12 cellular contexts compared by ENCODE assay signal in the genomic region with DNA sequence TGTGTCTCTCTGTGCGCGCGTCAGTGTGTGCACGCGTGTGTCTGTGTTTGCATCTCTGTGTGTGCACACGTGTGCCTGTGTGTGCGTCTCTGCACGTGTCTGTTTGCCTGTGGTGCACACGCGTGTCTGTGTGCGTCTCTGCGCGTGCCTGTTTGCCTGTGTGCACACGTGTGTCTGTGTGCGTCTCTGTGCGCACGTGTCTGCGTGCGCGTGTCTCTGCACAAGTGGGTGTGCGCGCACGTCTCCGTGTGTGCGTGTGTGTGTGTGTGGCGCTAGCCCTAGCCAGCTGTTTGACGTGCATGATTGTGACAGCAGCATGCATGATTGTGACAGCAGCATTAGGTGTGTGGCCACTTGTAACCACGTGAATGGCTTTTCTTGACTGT. TPM values are rescaled to one million over a fixed set of nuclear protein-coding genes. Genes with fewer than 3 reads are reported as not detected.
DNase-seq lines count a peak whose midpoint lies in the region; ATAC-seq and TF ChIP-seq lines count a peak whose summit lies in the region.
"Had no signal": no experiment of that assay in that cellular context is flagged by ENCODE, and none has a peak within 500 bp of the region (broad histone marks: within the 10 kb centered on the region; RNA-seq: fewer than 3 reads in every experiment).

No MANE protein-coding gene starts in this region.

- no peak overlapping the region for H2AK5ac ChIP-seq in IMR-90 (ENCODE audit: low read depth, low read length)

- WGBS in IMR-90 (ENCODE audit: extremely low coverage in 2 of 2, insufficient read length in 1 of 2), 2 experiments: 19% methylated on average over 3 of the region's 28 CpGs; no CpG with 5 or more reads in 1 of the 2 experiments

- H3K4me3 ChIP-seq in ACC112 (ENCODE audit: low read depth, low read length) (peak overlapping the region; percentile 69), IMR-90 (ENCODE audit: insufficient read depth, low read depth, low read length) (peak overlapping the region; percentile 38; the same call in 1 of the 2 replicates)
- H3K4me3 ChIP-seq: PC-9 had no signal

- H3K27me3 Mint-ChIP-seq in immature natural killer cell (ENCODE audit: low read depth in 3 of 3): peaks cover 0 to 3% (median 3%) of the 10 kb centered on the region in 3 donors

- peaks cover 18% of the 10 kb centered on the region; the same call in 1 of the 2 replicates for H3K27me3 ChIP-seq in ACC112 (ENCODE audit: insufficient read depth, low read length)
- H3K27me3 ChIP-seq in IMR-90 (ENCODE audit: control insufficient read depth, insufficient read depth, low read length): peaks cover 7% of the 10 kb centered on the region

- H4K5ac ChIP-seq in IMR-90 (ENCODE audit: low read depth, low read length): no peak overlapping the region

- peaks cover 2% of the 10 kb centered on the region; the same call in 1 of the 2 replicates for H3K9me3 ChIP-seq in IMR-90 (ENCODE audit: control insufficient read depth, insufficient read depth, low read length)
- H3K9me3 ChIP-seq: Caco-2 had no signal

- peak overlapping the region; percentile 90; the same call in 1 of the 2 replicates for H3K4me2 ChIP-seq in IMR-90 (ENCODE audit: low read depth, low read length)
- H3K4me2 ChIP-seq: PC-9 had no signal

- H3K79me2 ChIP-seq in ACC112 (ENCODE audit: control insufficient read depth, insufficient read depth, low read length, unreplicated experiment): no peaks in the 10 kb centered on the region

- DNase-seq in IMR-90 (no peak), fibroblast of gingiva (ENCODE audit: low read depth) (peak; percentile 40), occipital lobe (lab: John Stamatoyannopoulos, UW) (peak; percentile 21), immature natural killer cell (no peak), NCI-H510A (lab: John Stamatoyannopoulos, UW) (no peak)
- no peak for DNase-seq in stimulated activated CD4-positive, alpha-beta T cell treated with anti-CD3 and anti-CD28 coated beads, Interleukin-4, amount 100 ng/mL, for 1 hour
- DNase-seq: activated naive CD4-positive, alpha-beta T cell treated with anti-CD3 and anti-CD28 coated beads, Interleukin-2, amount 10 ng/mL, durations not matched to agents 7 days and 5 days; Caco-2; PC-9; stimulated activated naive CD8-positive, alpha-beta T cell treated with anti-CD3 and anti-CD28 coated beads, Interleukin-15, Interleukin-2, amounts not matched to agents 100 U/mL and 50 U/mL, for 24 hours had no signal

- H3K4me1 ChIP-seq in ACC112 (ENCODE audit: control insufficient read depth, insufficient read depth, low read length, unreplicated experiment) (no peaks in the 10 kb centered on the region), IMR-90 (ENCODE audit: control insufficient read depth, insufficient read depth, low read length) (no peaks in the 10 kb centered on the region)
- H3K4me1 ChIP-seq: Caco-2 had no signal

- dilution Hi-C loops in IMR-90 (cut with HindIII; ENCODE audit: low sequenced_read_pairs, unreplicated experiment): no loop called here

- no TSS peak for BruUV-seq in IMR-90 (replicated peaks; lab: Mats Ljungman, UMichigan)

- peaks cover 17 to 54% (median 48%) of the 10 kb centered on the region in 6 donors for H3K9me3 Mint-ChIP-seq in immature natural killer cell

- H2AK9ac ChIP-seq in IMR-90 (replicated peaks; ENCODE audit: low read depth, low read length, poor library complexity): no peak overlapping the region

- H2BK20ac ChIP-seq in IMR-90 (ENCODE audit: low read depth, low read length): no peak overlapping the region

- H3K27ac Mint-ChIP-seq in immature natural killer cell: no peak overlapping the region
- H3K27ac Mint-ChIP-seq: activated naive CD4-positive, alpha-beta T cell treated with anti-CD3 and anti-CD28 coated beads, Interleukin-2, amount 10 ng/mL, durations not matched to agents 7 days and 5 days had no signal

- CTCF ChIA-PET in IMR-90 (lab: Yijun Ruan, JAX): no interaction called here

- no peak for TF ChIP-seq RAD21 in IMR-90 (IDR thresholded peaks at IDR 0.05; ENCODE audit: low read length)

- no peak overlapping the region for H3K4ac ChIP-seq in IMR-90 (ENCODE audit: low read depth, low read length)

- no peak overlapping the region for H3K56ac ChIP-seq in IMR-90 (ENCODE audit: extremely low read depth, insufficient read depth, low read length)

- peak overlapping the region in 2 of 5 donors; percentile 26 to 64 for H3K4me3 Mint-ChIP-seq in immature natural killer cell
- H3K4me3 Mint-ChIP-seq: activated naive CD4-positive, alpha-beta T cell treated with anti-CD3 and anti-CD28 coated beads, Interleukin-2, amount 10 ng/mL, durations not matched to agents 7 days and 5 days had no signal

- no peak overlapping the region for H3K14ac ChIP-seq in IMR-90 (replicated peaks; ENCODE audit: low read depth, low read length)

- H3K36me3 ChIP-seq in ACC112 (ENCODE audit: insufficient read depth, low read length): no peaks in the 10 kb centered on the region
- no peaks in the 10 kb centered on the region for H3K36me3 ChIP-seq in IMR-90 (ENCODE audit: control insufficient read depth, insufficient read depth, low read length)

- no peak overlapping the region for H4K8ac ChIP-seq in IMR-90 (ENCODE audit: low read depth in 2 of 2, low read length in 2 of 2)

- ATAC-seq in IMR-90 (ENCODE audit: low read depth) (no peak), HG03378 (IDR thresholded peaks at IDR 0.05; ENCODE audit: unreplicated experiment) (no peak)
- ATAC-seq: stimulated activated naive CD8-positive, alpha-beta T cell treated with anti-CD3 and anti-CD28 coated beads, Interleukin-15, Interleukin-2, amounts not matched to agents 100 U/mL and 50 U/mL, for 24 hours had no signal

- peak overlapping the region; percentile 49; the same call in 1 of the 2 replicates for H3K23ac ChIP-seq in IMR-90 (ENCODE audit: low read depth, low read length)

- TF ChIP-seq POLR2A in IMR-90 (IDR thresholded peaks at IDR 0.05; ENCODE audit: low read depth, low read length): no peak

- no peaks in the 10 kb centered on the region for H4K20me1 ChIP-seq in IMR-90 (ENCODE audit: insufficient read depth, low read length)

- H3K36me3 Mint-ChIP-seq in immature natural killer cell: peaks cover 4 to 12% (median 6%) of the 10 kb centered on the region in 3 donors

- TF ChIP-seq CTCF in IMR-90 (conservative IDR thresholded peaks at IDR 0.05; ENCODE audit: low read depth, low read length): no peak

- no peak overlapping the region for H2BK15ac ChIP-seq in IMR-90 (ENCODE audit: low read depth, low read length)

- no peak overlapping the region for H3K27ac ChIP-seq in ACC112 (ENCODE audit: low read depth, low read length)
- H3K27ac ChIP-seq in IMR-90 (ENCODE audit: insufficient read depth, low read length): no peak overlapping the region
- H3K27ac ChIP-seq: PC-9 had no signal

- H2BK5ac ChIP-seq in IMR-90 (ENCODE audit: low read depth, low read length, poor library complexity, severe bottlenecking): no peak overlapping the region

- H4K91ac ChIP-seq in IMR-90 (ENCODE audit: insufficient read depth, low read depth, low read length): no peak overlapping the region

- H2AFZ ChIP-seq in ACC112 (ENCODE audit: low read length, unreplicated experiment) (no peak overlapping the region), IMR-90 (replicated peaks; ENCODE audit: low read length, poor library complexity) (peak overlapping the region; percentile 81)
- H2AFZ ChIP-seq: PC-9 had no signal

- in situ Hi-C loops in IMR-90 (cut with MboI; ENCODE audit: low sequenced_read_pairs): no loop called here

- peaks cover 4 to 5% of the 10 kb centered on the region in 2 donors for H3K4me1 Mint-ChIP-seq in immature natural killer cell
- H3K4me1 Mint-ChIP-seq: activated naive CD4-positive, alpha-beta T cell treated with anti-CD3 and anti-CD28 coated beads, Interleukin-2, amount 10 ng/mL, durations not matched to agents 7 days and 5 days had no signal

- POLR2A ChIA-PET in IMR-90 (lab: Charles Lee; ENCODE audit: unreplicated experiment): no interaction called here

- H3K79me1 ChIP-seq in IMR-90 (ENCODE audit: low read depth in 1 of 2, low read length in 2 of 2): no peaks in the 10 kb centered on the region

- H3K18ac ChIP-seq in IMR-90 (ENCODE audit: low read depth, low read length): no peak overlapping the region

- peaks cover 4% of the 10 kb centered on the region; the same call in 1 of the 2 replicates for H3K9me1 ChIP-seq in IMR-90 (ENCODE audit: insufficient read depth, low read length)

- H3K9ac ChIP-seq in IMR-90 (ENCODE audit: low read depth, low read length): no peak overlapping the region

- intact Hi-C loops in IMR-90 (cut with micrococcal nuclease): no loop called here

- no peak overlapping the region for H2BK120ac ChIP-seq in IMR-90 (ENCODE audit: low read depth, low read length)

TF ChIP-seq in IMR-90, 13 proteins besides CTCF, POLR2A, EP300 and RAD21 (continues in another document):
- TF ChIP-seq BHLHE40 (IDR thresholded peaks at IDR 0.05; ENCODE audit: low read depth, low read length) (no peak), MAFK (IDR thresholded peaks at IDR 0.05; ENCODE audit: low read depth, low read length) (no peak), MXI1 (IDR thresholded peaks at IDR 0.05; ENCODE audit: borderline replicate concordance, low read depth, low read length) (no peak), CHD1 (IDR thresholded peaks at IDR 0.05; ENCODE audit: low read depth, low read length) (no peak), RCOR1 (IDR thresholded peaks at IDR 0.05; ENCODE audit: insufficient replicate concordance, low read length) (no peak), CEBPB (IDR thresholded peaks at IDR 0.05; ENCODE audit: low read depth, low read length) (no peak), RFX5 (IDR thresholded peaks at IDR 0.05; ENCODE audit: low read depth, low read length) (no peak), SMC3 (IDR thresholded peaks at IDR 0.05; ENCODE audit: low read depth, low read length) (no peak)
- TF ChIP-seq, protein P1, sequence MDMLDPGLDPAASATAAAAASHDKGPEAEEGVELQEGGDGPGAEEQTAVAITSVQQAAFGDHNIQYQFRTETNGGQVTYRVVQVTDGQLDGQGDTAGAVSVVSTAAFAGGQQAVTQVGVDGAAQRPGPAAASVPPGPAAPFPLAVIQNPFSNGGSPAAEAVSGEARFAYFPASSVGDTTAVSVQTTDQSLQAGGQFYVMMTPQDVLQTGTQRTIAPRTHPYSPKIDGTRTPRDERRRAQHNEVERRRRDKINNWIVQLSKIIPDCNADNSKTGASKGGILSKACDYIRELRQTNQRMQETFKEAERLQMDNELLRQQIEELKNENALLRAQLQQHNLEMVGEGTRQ (IDR thresholded peaks at IDR 0.05; ENCODE audit: low read depth, low read length): no peak

RNA-seq across cellular contexts. Expression of a gene that starts 31.1 kb away (rescaled TPM):
- total RNA-seq in IMR-90 (2012; rRNA removed): 106 and 129 TPM in 2 replicates
- 42.6 and 61.6 TPM in 2 replicates for polyA plus RNA-seq in IMR-90 (2012; rRNA removed)
- polyA plus RNA-seq in IMR-90 (2012; cell fraction: cytosol; rRNA removed): 4.6 and 10.2 TPM in 2 replicates
- 2.1 and 22.2 TPM in 2 replicates for polyA plus RNA-seq in IMR-90 (2012; cell fraction: nucleus; rRNA removed; ENCODE audit: low replicate concordance)
- total RNA-seq in occipital lobe: 86.9 TPM
- polyA plus RNA-seq in immature natural killer cell: 10 to 100 TPM; 18.6 to 50.6 (median 25.9) TPM

RNA-seq across cellular contexts. Expression of a gene that starts 31.5 kb away (rescaled TPM):
- 6.4 and 7.5 TPM in 2 replicates for total RNA-seq in IMR-90 (2012; rRNA removed)
- polyA plus RNA-seq in IMR-90 (2012; rRNA removed): 2.1 and 2.3 TPM in 2 replicates
- polyA plus RNA-seq in IMR-90 (2012; cell fraction: cytosol; rRNA removed): 0.55 and 0.70 TPM in 2 replicates
- polyA plus RNA-seq in IMR-90 (2012; cell fraction: nucleus; rRNA removed; ENCODE audit: low replicate concordance): 1.7 and 8.1 TPM in 2 replicates
- 21.7 TPM for total RNA-seq in occipital lobe
- polyA plus RNA-seq in immature natural killer cell: 1 to 10 TPM; 2.9 to 7.6 (median 2.9) TPM

Comparison
In these comparisons a context has a peak if more than half of its experiments do, and no peak if none do; other contexts are left out.
1. DNase-seq: peak in fibroblast of gingiva (single experiment) and occipital lobe (single experiment); none in IMR-90 (single experiment), immature natural killer cell (0 of 3), stimulated activated CD4-positive, alpha-beta T cell treated with anti-CD3 and anti-CD28 coated beads, Interleukin-4, amount 100 ng/mL, for 1 hour (single experiment) and NCI-H510A (single experiment).